Comparison of ENCODE assay signal across 8 cellular contexts in the genomic region with DNA sequence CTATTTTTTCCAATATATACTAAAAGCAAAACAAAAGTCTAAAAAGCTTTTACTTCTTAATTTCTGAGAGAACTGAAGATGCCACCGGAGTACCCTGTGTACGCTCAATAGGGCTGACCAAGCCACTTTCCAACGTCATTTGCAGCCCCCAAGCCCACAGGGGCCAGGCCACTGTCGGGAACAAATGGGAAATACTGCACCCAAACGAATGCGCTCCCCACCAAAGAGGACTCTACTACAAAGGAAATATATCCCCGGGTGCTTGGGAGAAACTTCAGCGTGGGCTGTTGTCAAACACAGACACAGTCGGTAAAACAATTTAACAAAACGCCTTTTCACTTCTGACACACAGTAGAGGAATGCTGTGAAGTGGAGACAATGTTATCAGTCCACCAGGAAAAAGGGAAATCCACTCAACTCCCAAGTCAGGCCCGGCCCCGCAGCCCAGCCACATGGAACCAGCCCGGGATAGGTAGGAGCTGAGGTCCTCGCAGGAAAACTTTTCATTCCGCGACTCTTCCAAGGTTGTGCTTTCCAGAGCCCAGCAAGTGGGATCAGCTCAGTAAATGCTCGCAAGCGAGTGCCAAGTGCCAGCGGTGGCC.
DNase-seq lines count a peak whose midpoint lies in the region; ATAC-seq and TF ChIP-seq lines count a peak whose summit lies in the region.

No MANE protein-coding gene starts in this region.

- no peak for TF ChIP-seq CTCF in WI38 (IDR thresholded peaks at IDR 0.05; ENCODE audit: low read depth, low read length)

- no peaks in the 10 kb centered on the region for H3K36me3 ChIP-seq in rectal smooth muscle tissue (ENCODE audit: control insufficient read depth, insufficient read depth, low read length)

- H3K9ac ChIP-seq in rectal smooth muscle tissue (ENCODE audit: low read length), result peak overlapping the region; percentile 19

- intact Hi-C loops in head of caudate nucleus (cut with DNase I), result no loop called here

- peak overlapping the region; percentile 87 for H3K27ac ChIP-seq in rectal smooth muscle tissue (ENCODE audit: low read depth, low read length)

- ATAC-seq in HG03342 (IDR thresholded peaks at IDR 0.05; ENCODE audit: unreplicated experiment), result no peak

- H3K4me1 ChIP-seq in rectal smooth muscle tissue (ENCODE audit: control insufficient read depth, insufficient read depth, low read length), result peaks cover 18% of the 10 kb centered on the region

- peak; percentile 53 for DNase-seq in DMS 273 (lab: John Stamatoyannopoulos, UW; ENCODE audit: unreplicated experiment)
- no peak for DNase-seq in DMS 273 treated with DMSO at 0.1 percent for 48 hours (lab: John Stamatoyannopoulos, UW)
- DNase-seq in head of caudate nucleus, result peak in 22 of 42 donors; percentile 8 to 51 (median 26)
- DNase-seq in cerebellar cortex (ENCODE audit: low spot score), result no peak
- DNase-seq in MV-4-11 (lab: John Stamatoyannopoulos, UW), result no peak

- H3K4me3 ChIP-seq in WI38 (ENCODE audit: low read depth, low read length) (peak overlapping the region; percentile 82), rectal smooth muscle tissue (ENCODE audit: low read length) (peak overlapping the region; percentile 75)

- H3K27me3 ChIP-seq in rectal smooth muscle tissue (ENCODE audit: control insufficient read depth, insufficient read depth, low read length), result no peaks in the 10 kb centered on the region

Comparison
In these comparisons a context has a peak if more than half of its experiments do, and no peak if none do; other contexts are left out.
1. DNase-seq: peak in DMS 273 (single experiment) and head of caudate nucleus (22 of 42); none in DMS 273 treated with DMSO at 0.1 percent for 48 hours (single experiment), cerebellar cortex (single experiment) and MV-4-11 (single experiment).